ENCODE assay signal across 9 cellular contexts in the genomic region with DNA sequence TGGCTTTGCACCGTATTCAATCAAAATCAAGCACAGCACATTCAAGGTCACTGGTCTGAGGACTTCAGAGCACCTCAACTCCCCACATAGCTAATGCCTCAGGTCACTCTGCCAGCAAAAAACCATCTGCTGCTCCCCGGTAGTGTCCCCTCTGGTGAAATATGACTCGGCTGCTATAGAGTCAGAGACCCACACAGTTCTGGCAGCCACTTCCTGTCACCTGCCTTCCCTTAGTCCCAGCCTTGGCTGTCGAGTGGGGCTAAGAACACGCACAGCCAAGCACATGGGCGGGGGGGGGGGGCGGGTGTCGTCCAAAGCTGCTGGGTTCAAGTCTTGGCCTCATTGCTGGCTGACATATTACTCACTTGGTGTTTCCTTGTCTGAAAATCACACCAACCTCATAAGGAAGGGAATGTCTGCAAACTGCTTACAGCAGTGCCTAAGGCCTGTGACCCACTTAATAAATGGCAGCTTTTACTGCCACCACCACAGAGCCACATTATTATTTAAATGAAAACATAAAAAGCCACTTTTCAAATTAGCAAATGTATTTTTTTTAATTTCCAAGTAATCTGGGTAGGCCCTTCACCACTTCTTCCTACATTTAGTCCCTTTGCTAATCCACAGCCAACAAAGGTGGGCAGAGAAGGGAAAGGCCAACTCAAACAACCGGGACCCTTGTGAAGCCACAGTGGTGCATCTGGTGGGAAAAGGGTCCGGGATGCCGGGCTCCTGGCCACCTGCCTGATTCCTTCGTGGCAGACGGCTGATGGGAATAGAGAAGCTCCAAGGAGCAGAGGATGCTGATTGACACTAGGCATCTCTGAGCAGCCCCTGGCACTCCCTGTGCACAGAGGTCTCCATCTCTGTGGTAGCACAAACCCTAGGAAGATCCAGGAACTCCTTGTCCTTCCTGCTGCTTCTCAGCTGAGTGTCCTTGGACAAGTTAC. TPM values are rescaled to one million over a fixed set of nuclear protein-coding genes. Genes with fewer than 3 reads are reported as not detected.
A peak's percentile ranks its signal among the peaks of the same experiment; 100 is the strongest.
DNase-seq lines count a peak whose midpoint lies in the region; ATAC-seq and TF ChIP-seq lines count a peak whose summit lies in the region.
"Had no signal": no experiment of that assay in that cellular context is flagged by ENCODE, and none has a peak within 500 bp of the region (broad histone marks: within the 10 kb centered on the region; RNA-seq: fewer than 3 reads in every experiment).

No MANE protein-coding gene starts in this region.

- CTCF ChIA-PET in CD4-positive, alpha-beta memory T cell (lab: Charles Lee; ENCODE audit: partially characterized antibody): interaction anchor here (0.6 to 4.5 kb wide), 8 partner anchors 11 to 437 kb away, joined by 3 to 26 read pairs (median 6); partner anchors contain the start of gene ST3GAL5
- CTCF ChIA-PET in Caco-2 (lab: Charles Lee): interaction anchor here (0.7 kb wide), 1 partner anchor 241 kb away, joined by 3 read pairs; no protein-coding TSS in a partner anchor

- no peak for TF ChIP-seq CTCF in Caco-2 (IDR thresholded peaks at IDR 0.05; ENCODE audit: insufficient read depth in 1 of 2, low read depth in 1 of 2, low read length in 1 of 2, severe bottlenecking in 1 of 2, unreplicated experiment in 1 of 2)

- POLR2A ChIA-PET in CD4-positive, alpha-beta memory T cell (lab: Charles Lee; ENCODE audit: partially characterized antibody): interaction anchor here (1.4 to 3.2 kb wide), 3 partner anchors 27 to 180 kb away, joined by 5 to 20 read pairs (median 17); partner anchors contain the start of gene ST3GAL5
- POLR2A ChIA-PET in Caco-2 (lab: Charles Lee): no interaction called here

- H3K4me1 ChIP-seq in CD4-positive, alpha-beta memory T cell (ENCODE audit: insufficient read depth, low read length): peaks cover 18% of the 10 kb centered on the region
- H3K4me1 ChIP-seq in Caco-2: no peaks in the 10 kb centered on the region

- no peak overlapping the region for H3K27ac ChIP-seq in CD4-positive, alpha-beta memory T cell (ENCODE audit: low read depth, low read length)
- H3K27ac ChIP-seq: body of pancreas had no signal

- H3K4me1 Mint-ChIP-seq in CD4-positive, alpha-beta memory T cell: peaks cover 9 to 21% (median 12%) of the 10 kb centered on the region in 4 donors
- H3K4me1 Mint-ChIP-seq in Caco-2 (ENCODE audit: low read depth, unreplicated experiment): no peaks in the 10 kb centered on the region

- H3K4me3 ChIP-seq in CD4-positive, alpha-beta memory T cell (ENCODE audit: low read length in 2 of 2): no peak overlapping the region
- H3K4me3 ChIP-seq in Caco-2 (ENCODE audit: low read depth, low read length): no peak overlapping the region
- H3K4me3 ChIP-seq: body of pancreas had no signal

- DNase-seq in CD4-positive, alpha-beta memory T cell: peak; percentile 25 to 72 (median 33)
- peak; percentile 13 to 33 for DNase-seq in activated CD4-positive, alpha-beta T cell treated with anti-CD3 and anti-CD28 coated beads, Interleukin-2, amount 50 U/mL, for 48 hours
- DNase-seq in left kidney (ENCODE audit: low read depth, low spot score) (peak; percentile 8), HUDEP-2 (lab: John Stamatoyannopoulos, UW; ENCODE audit: unreplicated experiment in 76 of 76) (no peak), amniotic stem cell (lab: John Stamatoyannopoulos, UW) (no peak), Caco-2 (no peak)

- no peaks in the 10 kb centered on the region for H3K9me3 ChIP-seq in CD4-positive, alpha-beta memory T cell (ENCODE audit: control insufficient read depth in 1 of 2, low read length in 2 of 2)
- no peaks in the 10 kb centered on the region for H3K9me3 ChIP-seq in Caco-2
- H3K9me3 ChIP-seq: body of pancreas had no signal

- H3K27me3 Mint-ChIP-seq in CD4-positive, alpha-beta memory T cell: no peaks in the 10 kb centered on the region
- no peaks in the 10 kb centered on the region for H3K27me3 Mint-ChIP-seq in Caco-2 (ENCODE audit: insufficient read depth, unreplicated experiment)

- H3K36me3 Mint-ChIP-seq in CD4-positive, alpha-beta memory T cell: peaks cover 69 to 70% of the 10 kb centered on the region in 2 donors
- H3K36me3 Mint-ChIP-seq in Caco-2 (ENCODE audit: insufficient read depth, unreplicated experiment): peaks cover 84% of the 10 kb centered on the region

- peak; percentile 67 for ATAC-seq in HG03354 (IDR thresholded peaks at IDR 0.05; ENCODE audit: poor library complexity, severe bottlenecking, unreplicated experiment)
- no peak for ATAC-seq in HG03280 (IDR thresholded peaks at IDR 0.05; ENCODE audit: unreplicated experiment)
- ATAC-seq: body of pancreas had no signal

- peak overlapping the region in 6 of 7 donors; percentile 19 to 72 (median 49) for H3K27ac Mint-ChIP-seq in CD4-positive, alpha-beta memory T cell
- no peak overlapping the region for H3K27ac Mint-ChIP-seq in Caco-2 (ENCODE audit: unreplicated experiment)

- H3K27me3 ChIP-seq in CD4-positive, alpha-beta memory T cell (ENCODE audit: insufficient read depth, low read length): no peaks in the 10 kb centered on the region
- no peaks in the 10 kb centered on the region for H3K27me3 ChIP-seq in Caco-2 (replicated peaks; ENCODE audit: control insufficient read depth, insufficient read depth, low read length)
- H3K27me3 ChIP-seq: body of pancreas had no signal

- H3K4me3 Mint-ChIP-seq in CD4-positive, alpha-beta memory T cell: peak overlapping the region in 3 of 8 donors; percentile 8 to 60 (median 56)
- no peak overlapping the region for H3K4me3 Mint-ChIP-seq in Caco-2 (ENCODE audit: unreplicated experiment)

- H3K9me3 Mint-ChIP-seq in CD4-positive, alpha-beta memory T cell: peaks cover 0 to 9% (median 2%) of the 10 kb centered on the region in 8 donors
- peaks cover 22% of the 10 kb centered on the region for H3K9me3 Mint-ChIP-seq in Caco-2 (ENCODE audit: unreplicated experiment)

- peaks cover 37% of the 10 kb centered on the region for H3K36me3 ChIP-seq in CD4-positive, alpha-beta memory T cell (ENCODE audit: insufficient read depth, low read length)
- peaks cover 7% of the 10 kb centered on the region for H3K36me3 ChIP-seq in Caco-2 (ENCODE audit: control insufficient read depth, insufficient read depth, low read length)

- BruUV-seq in Caco-2 (replicated peaks; lab: Mats Ljungman, UMichigan): no TSS peak

- intact Hi-C loops in CD4-positive, alpha-beta memory T cell (cut with micrococcal nuclease): no loop called here
- intact Hi-C loops in Caco-2 (cut with micrococcal nuclease; ENCODE audit: unreplicated experiment): no loop called here

RNA-seq across cellular contexts. Expression of gene POLR1A, which starts 37.3 kb away (rescaled TPM):
- 10 to 100 TPM; 23.4 to 25.8 TPM for total RNA-seq in CD4-positive, alpha-beta memory T cell
- 1 to 10 TPM in 1 of 2 donors, under 1 TPM in 1; 0.87 to 3.6 TPM for polyA plus RNA-seq in CD4-positive, alpha-beta memory T cell
- 73.8 and 79.5 TPM in 2 replicates for total RNA-seq in Caco-2 (2022)

RNA-seq across cellular contexts. Expression of gene PTCD3, which starts 37.7 kb away (rescaled TPM):
- total RNA-seq in CD4-positive, alpha-beta memory T cell: 100 to 1,000 TPM; 184 to 185 TPM
- 10 to 100 TPM; 28.7 to 63.7 TPM for polyA plus RNA-seq in CD4-positive, alpha-beta memory T cell
- 278 and 282 TPM in 2 replicates for total RNA-seq in Caco-2 (2022)

Comparison
In these comparisons a context has a peak if more than half of its experiments do, and no peak if none do; other contexts are left out.
1. DNase-seq: peak in CD4-positive, alpha-beta memory T cell (5 of 5), activated CD4-positive, alpha-beta T cell treated with anti-CD3 and anti-CD28 coated beads, Interleukin-2, amount 50 U/mL, for 48 hours (2 of 2) and left kidney (single experiment); none in HUDEP-2 (0 of 76), amniotic stem cell (single experiment) and Caco-2 (0 of 2).